In genomic region chr6:63573140-63573898, GRCh38 we compare ENCODE assay signal across 8 cellular contexts. TPM values are rescaled to one million over a fixed set of nuclear protein-coding genes. Genes with fewer than 3 reads are reported as not detected.
DNase-seq lines count a peak whose midpoint lies in the region; ATAC-seq and TF ChIP-seq lines count a peak whose summit lies in the region.

No MANE protein-coding gene starts in this region.

- peak overlapping the region; percentile 75 for H3K4me3 ChIP-seq in choroid plexus epithelial cell (ENCODE audit: low read depth, low read length)

- TF ChIP-seq CTCF in choroid plexus epithelial cell (conservative IDR thresholded peaks at IDR 0.05; ENCODE audit: low read depth, low read length), result no peak

- in situ Hi-C loops in ACHN (cut with HindIII; ENCODE audit: low pct_ligation_motif_present, low pct_unique_long_range_greater_than_20kb, low sequenced_read_pairs), result no loop called here

- intact Hi-C loops in left colon (cut with DNase I, micrococcal nuclease), result loop anchor here in 1 of 2 donors (10.0 kb wide), 1 partner anchor 219 kb away; no protein-coding TSS in a partner anchor

- ATAC-seq in HG03066 (IDR thresholded peaks at IDR 0.05; ENCODE audit: low read depth, unreplicated experiment) (peak; percentile 48), left colon (peak; percentile 67)

- DNase-seq in ACHN, result peak; percentile 69
- peak; percentile 73 for DNase-seq in NCI-H2171 (lab: John Stamatoyannopoulos, UW)
- peak; percentile 29 to 45 for DNase-seq in activated CD4-positive, alpha-beta T cell treated with anti-CD3 and anti-CD28 coated beads for 24 hours (ENCODE audit: low read depth in 2 of 2)
- peak; percentile 81 for DNase-seq in choroid plexus epithelial cell (ENCODE audit: low read depth)
- DNase-seq in left colon, result peak; percentile 94 to 95
- DNase-seq in stimulated activated CD4-positive, alpha-beta T cell treated with anti-CD3 and anti-CD28 coated beads, Interleukin-2, amount 100 ng/mL, for 24 hours, result peak; percentile 70 to 71

- peak; percentile 85 for TF ChIP-seq POLR2A in GM18526 (IDR thresholded peaks at IDR 0.05; ENCODE audit: extremely low read depth, insufficient read length)

RNA-seq across cellular contexts. Expression of gene PTP4A1, which starts 1.0 kb away (rescaled TPM):
- total RNA-seq in left colon, result 100 to 1,000 TPM; 155 to 190 TPM

Comparison
In these comparisons a context has a peak if more than half of its experiments do, and no peak if none do; other contexts are left out.
1. Peak in every context shown above with its lines: DNase-seq, ATAC-seq and H3K4me3 ChIP-seq.
2. DNase-seq: peak in every context shown above with its lines; median percentile 94 in left colon; 81 in choroid plexus epithelial cell; 73 in NCI-H2171; 70 in stimulated activated CD4-positive, alpha-beta T cell treated with anti-CD3 and anti-CD28 coated beads, Interleukin-2, amount 100 ng/mL, for 24 hours; 69 in ACHN; 37 in activated CD4-positive, alpha-beta T cell treated with anti-CD3 and anti-CD28 coated beads for 24 hours.